ENCODE assay signal across 2 cellular contexts in the genomic region with DNA sequence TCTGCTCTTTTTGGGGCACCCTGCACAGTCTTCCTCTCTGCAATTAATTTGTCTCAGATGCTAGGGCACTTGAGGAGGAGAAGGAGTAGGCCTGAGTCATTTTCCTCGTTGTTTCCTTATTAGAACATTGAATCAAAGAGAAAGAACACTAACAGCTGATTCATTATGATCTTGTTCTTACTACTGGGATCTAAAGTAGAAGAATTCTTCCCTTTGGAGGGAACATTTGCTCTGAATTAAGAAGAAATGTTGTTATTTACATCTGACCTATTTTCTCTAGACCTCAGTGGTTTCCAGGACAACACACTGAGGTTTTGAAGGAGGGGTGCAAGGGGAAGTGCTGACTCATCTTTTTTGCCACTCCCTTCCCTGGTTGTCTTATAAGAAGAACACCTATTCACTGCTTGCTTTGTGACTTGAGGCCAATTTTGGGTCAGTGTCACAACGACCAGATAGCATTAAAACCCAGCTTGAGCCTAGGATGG.
TF ChIP-seq lines count a peak whose summit lies in the region.

No MANE protein-coding gene starts in this region.

TF ChIP-seq in GM12878, 131 proteins besides CTCF, POLR2A, EP300 and RAD21 (continued from another document):
- TF ChIP-seq SPI1 (IDR thresholded peaks at IDR 0.05; ENCODE audit: borderline replicate concordance, insufficient read depth, low read depth, low read length) (0 out of 2 replicates have a peak, but pooled peaks have one; percentile 3), EGR1 (IDR thresholded peaks at IDR 0.05; ENCODE audit: borderline replicate concordance in 1 of 2, low read depth in 2 of 2, low read length in 2 of 2) (no peak), NR2C1 (IDR thresholded peaks at IDR 0.05) (no peak)

TF ChIP-seq in WTC11, 78 proteins besides CTCF, POLR2A, EP300 and RAD21 (continued from another document):
- TF ChIP-seq CDX4 (CRISPR knock-in tag; IDR thresholded peaks at IDR 0.05; ENCODE audit: borderline replicate concordance) (no peak), ZNF138 (CRISPR knock-in tag; conservative IDR thresholded peaks at IDR 0.05) (no peak), FOXP4 (CRISPR knock-in tag; IDR thresholded peaks at IDR 0.05) (no peak), NR3C1 (CRISPR knock-in tag; conservative IDR thresholded peaks at IDR 0.05; ENCODE audit: low read depth) (no peak), EMX1 (CRISPR knock-in tag; IDR thresholded peaks at IDR 0.05) (no peak), CBFB (CRISPR knock-in tag; IDR thresholded peaks at IDR 0.05; ENCODE audit: low read depth) (no peak), CREM (CRISPR knock-in tag; IDR thresholded peaks at IDR 0.05) (no peak), ZNF396 (CRISPR knock-in tag; IDR thresholded peaks at IDR 0.05; ENCODE audit: borderline replicate concordance) (no peak), MLX (CRISPR knock-in tag; IDR thresholded peaks at IDR 0.05) (no peak), ETV6 (CRISPR knock-in tag; IDR thresholded peaks at IDR 0.05) (no peak)
TF ChIP-seq in WTC11: peak in this region for 0.
